In genomic region chr7:148182264-148182663, GRCh38 we compare ENCODE assay signal across 21 cellular contexts.
DNase-seq lines count a peak whose midpoint lies in the region; ATAC-seq and TF ChIP-seq lines count a peak whose summit lies in the region.
"Had no signal": no experiment of that assay in that cellular context is flagged by ENCODE, and none has a peak within 500 bp of the region (broad histone marks: within the 10 kb centered on the region; RNA-seq: fewer than 3 reads in every experiment).

No MANE protein-coding gene starts in this region.

- H3K27me3 ChIP-seq in left ventricle myocardium inferior (ENCODE audit: low read depth): no peaks in the 10 kb centered on the region
- H3K27me3 ChIP-seq: BLaER1 had no signal

- DNase-seq in OCI-M1 (lab: John Stamatoyannopoulos, UW) (peak; percentile 16), amniotic epithelial cell (ENCODE audit: low read depth) (peak; percentile 49), left ventricle myocardium inferior (peak; percentile 13)
- DNase-seq in stimulated activated effector memory CD8-positive, alpha-beta T cell treated with anti-CD3 and anti-CD28 coated beads, Interleukin-12 subunit alpha, Interleukin-12 subunit beta, amount 100 ng/mL, for 72 hours (ENCODE audit: low spot score in 2 of 2): no peak
- DNase-seq: Caco-2; CD4-positive, alpha-beta memory T cell; DMS 273 treated with DMSO at 0.1 percent for 48 hours; DMS79 treated with DMSO at 0.1 percent for 48 hours; GM23248; HCEC 1CT; Kasumi-1; NCI-H1694 treated with DMSO at 0.1 percent for 48 hours; NCI-H2081 treated with DMSO at 0.1 percent for 48 hours; NCI-H2171 treated with DMSO at 0.1 percent for 48 hours; NCI-H524 treated with DMSO at 0.1 percent for 48 hours; SHP77 had no signal

- H3K9me3 Mint-ChIP-seq in nephron: no peaks in the 10 kb centered on the region
- peaks cover 3% of the 10 kb centered on the region for H3K9me3 Mint-ChIP-seq in stimulated activated effector memory CD8-positive, alpha-beta T cell treated with anti-CD3 and anti-CD28 coated beads, Interleukin-12 subunit alpha, Interleukin-12 subunit beta, amount 100 ng/mL, for 72 hours
- H3K9me3 Mint-ChIP-seq: CD4-positive, alpha-beta memory T cell had no signal

- H3K9me3 ChIP-seq in left ventricle myocardium inferior (replicated peaks): no peaks in the 10 kb centered on the region
- H3K9me3 ChIP-seq: BLaER1, Caco-2 had no signal

- H3K36me3 Mint-ChIP-seq in nephron (ENCODE audit: low read depth): no peaks in the 10 kb centered on the region
- no peaks in the 10 kb centered on the region for H3K36me3 Mint-ChIP-seq in stimulated activated effector memory CD8-positive, alpha-beta T cell treated with anti-CD3 and anti-CD28 coated beads, Interleukin-12 subunit alpha, Interleukin-12 subunit beta, amount 100 ng/mL, for 72 hours
- H3K36me3 Mint-ChIP-seq: CD4-positive, alpha-beta memory T cell had no signal

- peak overlapping the region in 1 of 3 experiments; percentile 20 for H3K4me3 Mint-ChIP-seq in nephron
- H3K4me3 Mint-ChIP-seq in stimulated activated effector memory CD8-positive, alpha-beta T cell treated with anti-CD3 and anti-CD28 coated beads, Interleukin-12 subunit alpha, Interleukin-12 subunit beta, amount 100 ng/mL, for 72 hours: no peak overlapping the region
- H3K4me3 Mint-ChIP-seq: CD4-positive, alpha-beta memory T cell had no signal

- H3K4me1 ChIP-seq in left ventricle myocardium inferior: peaks cover 5% of the 10 kb centered on the region
- H3K4me1 ChIP-seq: BLaER1 had no signal

- no peaks in the 10 kb centered on the region for H3K27me3 Mint-ChIP-seq in nephron (ENCODE audit: low read depth)

- intact Hi-C loops in left ventricle myocardium inferior (cut with micrococcal nuclease): no loop called here

- H3K27ac ChIP-seq in left ventricle myocardium inferior (replicated peaks): no peak overlapping the region
- H3K27ac ChIP-seq: BLaER1, GM23248, SK-N-MC had no signal

- no peaks in the 10 kb centered on the region for H3K36me3 ChIP-seq in left ventricle myocardium inferior
- H3K36me3 ChIP-seq: BLaER1 had no signal

- ATAC-seq in stimulated activated effector memory CD8-positive, alpha-beta T cell treated with anti-CD3 and anti-CD28 coated beads, Interleukin-12 subunit alpha, Interleukin-12 subunit beta, amount 100 ng/mL, for 72 hours: no peak
- ATAC-seq in GM21390 (IDR thresholded peaks at IDR 0.05; ENCODE audit: unreplicated experiment): no peak
- ATAC-seq in HG02938 (IDR thresholded peaks at IDR 0.05; ENCODE audit: unreplicated experiment): no peak

- TF ChIP-seq CTCF in left ventricle myocardium inferior (IDR thresholded peaks at IDR 0.05; ENCODE audit: borderline replicate concordance): no peak
- no peak for TF ChIP-seq CTCF in nephron (IDR thresholded peaks at IDR 0.05; ENCODE audit: unreplicated experiment in 3 of 3)

- peak overlapping the region in 2 of 3 experiments; percentile 36 to 83 for H3K27ac Mint-ChIP-seq in nephron
- no peak overlapping the region for H3K27ac Mint-ChIP-seq in stimulated activated effector memory CD8-positive, alpha-beta T cell treated with anti-CD3 and anti-CD28 coated beads, Interleukin-12 subunit alpha, Interleukin-12 subunit beta, amount 100 ng/mL, for 72 hours
- H3K27ac Mint-ChIP-seq: CD4-positive, alpha-beta memory T cell had no signal

- no peak overlapping the region for H3K4me3 ChIP-seq in left ventricle myocardium inferior
- H3K4me3 ChIP-seq: BLaER1, GM23248, SK-N-MC had no signal

- peaks cover 42% of the 10 kb centered on the region for H3K4me1 Mint-ChIP-seq in nephron
- H3K4me1 Mint-ChIP-seq in stimulated activated effector memory CD8-positive, alpha-beta T cell treated with anti-CD3 and anti-CD28 coated beads, Interleukin-12 subunit alpha, Interleukin-12 subunit beta, amount 100 ng/mL, for 72 hours: no peaks in the 10 kb centered on the region
- H3K4me1 Mint-ChIP-seq: CD4-positive, alpha-beta memory T cell had no signal

Comparison
In these comparisons a context has a peak if more than half of its experiments do, and no peak if none do; other contexts are left out.
1. DNase-seq: peak in OCI-M1 (single experiment), amniotic epithelial cell (single experiment) and left ventricle myocardium inferior (single experiment); none in stimulated activated effector memory CD8-positive, alpha-beta T cell treated with anti-CD3 and anti-CD28 coated beads, Interleukin-12 subunit alpha, Interleukin-12 subunit beta, amount 100 ng/mL, for 72 hours (0 of 2).